In genomic region chr12:108645686-108646596, GRCh38 we compare ENCODE assay signal across 13 cellular contexts. TPM values are rescaled to one million over a fixed set of nuclear protein-coding genes. Genes with fewer than 3 reads are reported as not detected.
DNase-seq lines count a peak whose midpoint lies in the region; ATAC-seq, FAIRE-seq and TF ChIP-seq lines count a peak whose summit lies in the region.
"Had no signal": no experiment of that assay in that cellular context is flagged by ENCODE, and none has a peak within 500 bp of the region (broad histone marks: within the 10 kb centered on the region; RNA-seq: fewer than 3 reads in every experiment).

No MANE protein-coding gene starts in this region.

- no peak for FAIRE-seq in GM19239 (lab: Jason Lieb, UNC)

- no peak for TF ChIP-seq CTCF in WTC11 (IDR thresholded peaks at IDR 0.05)
- no peak for TF ChIP-seq CTCF in esophagus squamous epithelium (IDR thresholded peaks at IDR 0.05)

- H3K4me3 Mint-ChIP-seq in activated CD8-positive, alpha-beta memory T cell treated with anti-CD3 and anti-CD28 coated beads, Interleukin-2, amount 10 ng/mL, durations not matched to agents 7 days and 5 days: no peak overlapping the region
- no peak overlapping the region for H3K4me3 Mint-ChIP-seq in WTC11
- no peak overlapping the region for H3K4me3 Mint-ChIP-seq in stimulated activated effector memory CD8-positive, alpha-beta T cell treated with anti-CD3 and anti-CD28 coated beads, Interleukin-12 subunit alpha, Interleukin-12 subunit beta, amount 100 ng/mL, for 72 hours
- H3K4me3 Mint-ChIP-seq: effector memory CD8-positive, alpha-beta T cell had no signal

- peak overlapping the region in 3 of 4 donors; percentile 32 to 40 (median 33) for H3K27ac ChIP-seq in esophagus squamous epithelium

- peaks cover 8% of the 10 kb centered on the region for H3K36me3 Mint-ChIP-seq in activated CD8-positive, alpha-beta memory T cell treated with anti-CD3 and anti-CD28 coated beads, Interleukin-2, amount 10 ng/mL, durations not matched to agents 7 days and 5 days
- peaks cover 44% of the 10 kb centered on the region for H3K36me3 Mint-ChIP-seq in WTC11
- H3K36me3 Mint-ChIP-seq in stimulated activated effector memory CD8-positive, alpha-beta T cell treated with anti-CD3 and anti-CD28 coated beads, Interleukin-12 subunit alpha, Interleukin-12 subunit beta, amount 100 ng/mL, for 72 hours: peaks cover 45% of the 10 kb centered on the region

- CTCF ChIA-PET in activated CD8-positive, alpha-beta memory T cell treated with anti-CD3 and anti-CD28 coated beads, Interleukin-2, amount 10 ng/mL, durations not matched to agents 7 days and 5 days (lab: Charles Lee): interaction anchor here (0.7 to 3.6 kb wide), 8 partner anchors 10 to 466 kb away, joined by 3 to 12 read pairs (median 5); partner anchors contain the start of gene SELPLG
- CTCF ChIA-PET in WTC11 (lab: Charles Lee): interaction anchor here (1.0 to 1.5 kb wide), 5 partner anchors 20 to 156 kb away, joined by 3 to 8 read pairs (median 5); partner anchors contain the start of gene ISCU

- no peak for DNase-seq in activated CD8-positive, alpha-beta memory T cell treated with anti-CD3 and anti-CD28 coated beads, Interleukin-2, amount 10 ng/mL, durations not matched to agents 7 days and 5 days
- no peak for DNase-seq in activated CD8-positive, alpha-beta memory T cell treated with anti-CD3 and anti-CD28 coated beads, Interleukin-2, amount 50 U/mL, for 48 hours
- DNase-seq in WTC11 (ENCODE audit: low spot score) (no peak), esophagus squamous epithelium (lab: John Stamatoyannopoulos, UW) (no peak), HCEC 1CT (no peak), GM19239 (ENCODE audit: insufficient read length, low spot score) (no peak), HUDEP-2 (lab: John Stamatoyannopoulos, UW; ENCODE audit: unreplicated experiment in 76 of 76) (no peak)
- DNase-seq in stimulated activated effector memory CD8-positive, alpha-beta T cell treated with anti-CD3 and anti-CD28 coated beads, Interleukin-12 subunit alpha, Interleukin-12 subunit beta, amount 100 ng/mL, for 72 hours (ENCODE audit: low spot score in 2 of 2): no peak
- DNase-seq: activated gamma-delta T cell; effector memory CD8-positive, alpha-beta T cell; hippocampal formation; NCI-H2029 had no signal

- 76 to 83% methylated on average over 9 to 10 of the region's 15 CpGs for WGBS in esophagus squamous epithelium, 2 donors

- peaks cover 27% of the 10 kb centered on the region for H3K4me1 Mint-ChIP-seq in activated CD8-positive, alpha-beta memory T cell treated with anti-CD3 and anti-CD28 coated beads, Interleukin-2, amount 10 ng/mL, durations not matched to agents 7 days and 5 days
- H3K4me1 Mint-ChIP-seq in WTC11: 0 out of 2 replicates have a peak, but pooled peaks cover 10% of the 10 kb centered on the region
- H3K4me1 Mint-ChIP-seq in stimulated activated effector memory CD8-positive, alpha-beta T cell treated with anti-CD3 and anti-CD28 coated beads, Interleukin-12 subunit alpha, Interleukin-12 subunit beta, amount 100 ng/mL, for 72 hours: peaks cover 30% of the 10 kb centered on the region

- H3K4me1 ChIP-seq in esophagus squamous epithelium: peaks cover 0 to 63% (median 13%) of the 10 kb centered on the region in 3 donors

- H3K27ac Mint-ChIP-seq in activated CD8-positive, alpha-beta memory T cell treated with anti-CD3 and anti-CD28 coated beads, Interleukin-2, amount 10 ng/mL, durations not matched to agents 7 days and 5 days: peak overlapping the region; percentile 22
- H3K27ac Mint-ChIP-seq in WTC11: peak overlapping the region; percentile 9; the same call in 1 of the 2 replicates
- peak overlapping the region; percentile 61 for H3K27ac Mint-ChIP-seq in stimulated activated effector memory CD8-positive, alpha-beta T cell treated with anti-CD3 and anti-CD28 coated beads, Interleukin-12 subunit alpha, Interleukin-12 subunit beta, amount 100 ng/mL, for 72 hours
- H3K27ac Mint-ChIP-seq: effector memory CD8-positive, alpha-beta T cell had no signal

- no peak overlapping the region for H3K4me3 ChIP-seq in esophagus squamous epithelium
- H3K4me3 ChIP-seq: smooth muscle cell had no signal

- ATAC-seq in activated CD8-positive, alpha-beta memory T cell treated with anti-CD3 and anti-CD28 coated beads, Interleukin-2, amount 10 ng/mL, durations not matched to agents 7 days and 5 days: no peak
- no peak for ATAC-seq in WTC11
- ATAC-seq in stimulated activated effector memory CD8-positive, alpha-beta T cell treated with anti-CD3 and anti-CD28 coated beads, Interleukin-12 subunit alpha, Interleukin-12 subunit beta, amount 100 ng/mL, for 72 hours: no peak
- ATAC-seq: effector memory CD8-positive, alpha-beta T cell had no signal

- no peaks in the 10 kb centered on the region for H3K9me3 Mint-ChIP-seq in activated CD8-positive, alpha-beta memory T cell treated with anti-CD3 and anti-CD28 coated beads, Interleukin-2, amount 10 ng/mL, durations not matched to agents 7 days and 5 days (ENCODE audit: low read depth)
- no peaks in the 10 kb centered on the region for H3K9me3 Mint-ChIP-seq in WTC11
- no peaks in the 10 kb centered on the region for H3K9me3 Mint-ChIP-seq in stimulated activated effector memory CD8-positive, alpha-beta T cell treated with anti-CD3 and anti-CD28 coated beads, Interleukin-12 subunit alpha, Interleukin-12 subunit beta, amount 100 ng/mL, for 72 hours
- H3K9me3 Mint-ChIP-seq: effector memory CD8-positive, alpha-beta T cell had no signal

- no peak for TF ChIP-seq POLR2A in esophagus squamous epithelium (IDR thresholded peaks at IDR 0.05)

- H3K36me3 ChIP-seq in esophagus squamous epithelium: peaks cover 7 to 69% (median 14%) of the 10 kb centered on the region in 3 donors

- POLR2A ChIA-PET in WTC11 (lab: Charles Lee): no interaction called here

- H3K9me3 ChIP-seq in esophagus squamous epithelium: no peaks in the 10 kb centered on the region

- no peaks in the 10 kb centered on the region for H3K27me3 Mint-ChIP-seq in activated CD8-positive, alpha-beta memory T cell treated with anti-CD3 and anti-CD28 coated beads, Interleukin-2, amount 10 ng/mL, durations not matched to agents 7 days and 5 days
- no peaks in the 10 kb centered on the region for H3K27me3 Mint-ChIP-seq in WTC11 (ENCODE audit: low read depth)
- H3K27me3 Mint-ChIP-seq: effector memory CD8-positive, alpha-beta T cell had no signal

- intact Hi-C loops in esophagus squamous epithelium (cut with DNase I): no loop called here

- no peaks in the 10 kb centered on the region for H3K27me3 ChIP-seq in esophagus squamous epithelium

TF ChIP-seq in WTC11, 78 proteins besides CTCF, POLR2A, EP300 and RAD21:
- no peak for TF ChIP-seq ERG (CRISPR knock-in tag; IDR thresholded peaks at IDR 0.05)
- TF ChIP-seq MLX (CRISPR knock-in tag; IDR thresholded peaks at IDR 0.05): no peak
- no peak for TF ChIP-seq ZNF423 (CRISPR knock-in tag; IDR thresholded peaks at IDR 0.05)

RNA-seq across cellular contexts. Expression of gene SELPLG, which starts 12.2 kb away (rescaled TPM):
- 100 to 1,000 TPM; 148 to 184 TPM for total RNA-seq in activated CD8-positive, alpha-beta memory T cell treated with anti-CD3 and anti-CD28 coated beads, Interleukin-2, amount 10 ng/mL, durations not matched to agents 7 days and 5 days
- total RNA-seq in WTC11 (2021): 0.18 to 0.46 TPM (median 0.21 TPM) in 3 replicates
- total RNA-seq in esophagus squamous epithelium: 10 to 100 TPM in 1 of 4 donors, 1 to 10 TPM in 3; 2.5 to 10.1 (median 5.6) TPM

RNA-seq across cellular contexts. Expression of gene TMEM119, which starts 48.1 kb away (rescaled TPM):
- total RNA-seq in activated CD8-positive, alpha-beta memory T cell treated with anti-CD3 and anti-CD28 coated beads, Interleukin-2, amount 10 ng/mL, durations not matched to agents 7 days and 5 days: under 1 TPM; 0.16 to 0.20 TPM
- total RNA-seq in WTC11 (2021): 0.16 to 0.25 TPM (median 0.20 TPM) in 3 replicates
- 1 to 10 TPM in 3 of 4 donors, under 1 TPM in 1; 0.08 to 4.8 (median 2.0) TPM for total RNA-seq in esophagus squamous epithelium

Comparison
In these comparisons a context has a peak if more than half of its experiments do, and no peak if none do; other contexts are left out.
1. H3K27ac Mint-ChIP-seq: peak in every context shown above with its lines; median percentile 61 in stimulated activated effector memory CD8-positive, alpha-beta T cell treated with anti-CD3 and anti-CD28 coated beads, Interleukin-12 subunit alpha, Interleukin-12 subunit beta, amount 100 ng/mL, for 72 hours; 22 in activated CD8-positive, alpha-beta memory T cell treated with anti-CD3 and anti-CD28 coated beads, Interleukin-2, amount 10 ng/mL, durations not matched to agents 7 days and 5 days; 9 in WTC11.
2. RNA of gene SELPLG, which starts 12.2 kb away (total RNA-seq): 148 to 184 TPM in activated CD8-positive, alpha-beta memory T cell treated with anti-CD3 and anti-CD28 coated beads, Interleukin-2, amount 10 ng/mL, durations not matched to agents 7 days and 5 days; 2.5 to 10.1 TPM in esophagus squamous epithelium and 0.18 to 0.46 TPM in WTC11; every median in the first group is over 10 times any median in the second.